Comparison of ENCODE assay signal across 18 cellular contexts in the genomic region with DNA sequence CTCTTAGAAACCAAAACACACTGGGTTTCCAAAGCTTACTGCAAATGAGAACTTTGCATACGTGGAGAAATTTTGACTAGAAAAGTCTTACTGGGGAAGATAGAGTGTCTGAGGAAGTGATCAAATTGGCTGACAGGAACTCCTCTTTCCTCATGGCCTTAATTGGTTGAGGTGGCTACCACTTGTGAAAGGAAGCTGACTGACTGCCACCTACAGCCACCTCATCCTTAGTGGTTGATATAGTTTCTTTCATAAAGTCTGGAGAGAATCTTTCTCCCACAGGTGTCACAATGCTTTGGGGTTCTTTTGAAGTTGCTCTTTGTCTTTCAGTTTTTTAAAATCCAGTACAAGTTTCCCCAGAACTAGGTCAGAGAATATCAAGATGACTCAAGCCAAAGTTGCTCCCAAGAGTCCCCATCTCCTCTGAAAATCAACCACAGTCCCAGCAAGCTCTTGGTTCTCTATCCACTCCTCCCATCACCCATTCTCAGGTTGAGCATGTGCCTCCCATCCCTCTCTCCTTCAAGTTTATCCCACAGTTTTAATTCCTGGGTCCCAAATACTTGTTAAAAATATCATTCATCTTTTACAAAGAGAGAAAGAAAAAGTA. TPM values are rescaled to one million over a fixed set of nuclear protein-coding genes. Genes with fewer than 3 reads are reported as not detected.
A peak's percentile ranks its signal among the peaks of the same experiment; 100 is the strongest.
DNase-seq lines count a peak whose midpoint lies in the region; ATAC-seq and TF ChIP-seq lines count a peak whose summit lies in the region.
"Had no signal": no experiment of that assay in that cellular context is flagged by ENCODE, and none has a peak within 500 bp of the region (broad histone marks: within the 10 kb centered on the region; RNA-seq: fewer than 3 reads in every experiment).

No MANE protein-coding gene starts in this region.

- no peak for TF ChIP-seq POLR2A in NB4 (IDR thresholded peaks at IDR 0.05; ENCODE audit: extremely low read depth, insufficient read length)

- H3K4me2 ChIP-seq in GM23248 (ENCODE audit: unreplicated experiment): peak overlapping the region; percentile 27
- H3K4me2 ChIP-seq: GM23338 had no signal

- H3K27me3 Mint-ChIP-seq in natural killer cell (ENCODE audit: low read depth in 2 of 2): peaks cover 12 to 15% of the 10 kb centered on the region in 2 donors

- no peaks in the 10 kb centered on the region for H3K9me3 ChIP-seq in GM23248 (ENCODE audit: low read depth)
- H3K9me3 ChIP-seq in aorta (ENCODE audit: control insufficient read depth, low read length): no peaks in the 10 kb centered on the region
- H3K9me3 ChIP-seq: heart left ventricle, upper lobe of right lung had no signal

- peaks cover 32% of the 10 kb centered on the region for H3F3A ChIP-seq in GM23248 (ENCODE audit: insufficient read depth)

- no peak overlapping the region for H3K27ac Mint-ChIP-seq in natural killer cell
- H3K27ac Mint-ChIP-seq: activated naive CD4-positive, alpha-beta T cell treated with anti-CD3 and anti-CD28 coated beads, Interleukin-2, amount 50 U/mL, for 24 hours; GM23338 had no signal

- peaks cover 6% of the 10 kb centered on the region; the same call in 1 of the 2 replicates for H3K9me2 ChIP-seq in GM23248 (ENCODE audit: insufficient read depth)

- no peaks in the 10 kb centered on the region for H4K20me1 ChIP-seq in GM23248 (ENCODE audit: insufficient read depth)

- H3K4me3 ChIP-seq in GM23248 (no peak overlapping the region), NB4 (ENCODE audit: low read depth, low read length) (no peak overlapping the region), aorta (ENCODE audit: low read length in 2 of 2) (no peak overlapping the region)
- H3K4me3 ChIP-seq: GM23338, heart left ventricle, upper lobe of right lung had no signal

- H3K4me1 Mint-ChIP-seq in natural killer cell: peaks cover 11% of the 10 kb centered on the region in 2 donors
- H3K4me1 Mint-ChIP-seq: GM23338 had no signal

- ATAC-seq in natural killer cell (peak; percentile 24 to 95 (median 55)), aorta (ENCODE audit: low FRiP score) (no peak)
- ATAC-seq: GM23338, heart left ventricle, Panc1, upper lobe of right lung had no signal

- TF ChIP-seq CTCF in NB4 (IDR thresholded peaks at IDR 0.05; ENCODE audit: low read depth, low read length): no peak
- no peak for TF ChIP-seq CTCF in natural killer cell (IDR thresholded peaks at IDR 0.05)

- WGBS in GM23248 (ENCODE audit: low coverage in 1 of 2, low lambda C conversion rate in 2 of 2, missing lambda C conversion rate in 2 of 2), 2 experiments: 92 to 96% methylated on average over 1 of the region's 1 CpG
- 34 to 37% methylated on average over 1 of the region's 1 CpG for WGBS in aorta, 2 donors

- in situ Hi-C loops in GM23248 (cut with MboI): no loop called here

- H3K4me1 ChIP-seq in GM23248 (ENCODE audit: insufficient read depth): peaks cover 45% of the 10 kb centered on the region
- H3K4me1 ChIP-seq in aorta (ENCODE audit: control insufficient read depth in 1 of 2, insufficient read depth in 2 of 2, low read length in 2 of 2): no peaks in the 10 kb centered on the region
- H3K4me1 ChIP-seq: upper lobe of right lung had no signal

- H3K9ac ChIP-seq in GM23248: no peak overlapping the region
- H3K9ac ChIP-seq: parathyroid adenoma had no signal

- intact Hi-C loops in natural killer cell (cut with micrococcal nuclease): loop anchor here (10.0 kb wide), 1 partner anchor 134 kb away; the partner anchor contains the start of gene VCAM1
- intact Hi-C loops in aorta (cut with DNase I): loop anchor here in 1 of 2 donors (10.0 kb wide), 1 partner anchor 76 kb away; no protein-coding TSS in a partner anchor

- peak; percentile 4 for DNase-seq in activated T-cell treated with anti-CD3 and anti-CD28 coated beads for 48 hours (ENCODE audit: low read depth)
- no peak for DNase-seq in activated T-cell treated with anti-CD3 and anti-CD28 coated beads for 4 hours
- peak; percentile 28 for DNase-seq in GM23248
- peak; percentile 26 for DNase-seq in NB4 (ENCODE audit: low read depth)
- no peak for DNase-seq in natural killer cell
- no peak for DNase-seq in ureter (ENCODE audit: low spot score)
- DNase-seq in aorta: no peak
- no peak for DNase-seq in NCI-H1694 (lab: John Stamatoyannopoulos, UW)
- DNase-seq: caudate nucleus, heart left ventricle, NCI-H1105 treated with DMSO at 0.1 percent for 48 hours, NCI-H446, upper lobe of right lung had no signal

- H3K79me2 ChIP-seq in GM23248 (ENCODE audit: insufficient read depth): no peaks in the 10 kb centered on the region
- H3K79me2 ChIP-seq: parathyroid adenoma had no signal

- no peaks in the 10 kb centered on the region for H3K9me3 Mint-ChIP-seq in natural killer cell
- H3K9me3 Mint-ChIP-seq: activated naive CD4-positive, alpha-beta T cell treated with anti-CD3 and anti-CD28 coated beads, Interleukin-2, amount 50 U/mL, for 24 hours; GM23338 had no signal

- H3K27ac ChIP-seq in GM23248: no peak overlapping the region
- no peak overlapping the region for H3K27ac ChIP-seq in aorta (ENCODE audit: low read depth in 1 of 2, low read length in 2 of 2)
- H3K27ac ChIP-seq: epithelial cell of prostate, heart left ventricle, parathyroid adenoma, upper lobe of right lung had no signal

- H3K36me3 Mint-ChIP-seq in natural killer cell: no peaks in the 10 kb centered on the region

- H3K36me3 ChIP-seq in GM23248 (ENCODE audit: low read depth) (no peaks in the 10 kb centered on the region), aorta (ENCODE audit: control insufficient read depth in 1 of 2, insufficient read depth in 2 of 2, low read length in 1 of 2) (no peaks in the 10 kb centered on the region)
- H3K36me3 ChIP-seq: heart left ventricle, upper lobe of right lung had no signal

- no peak overlapping the region for H3K4me3 Mint-ChIP-seq in natural killer cell
- H3K4me3 Mint-ChIP-seq: activated naive CD4-positive, alpha-beta T cell treated with anti-CD3 and anti-CD28 coated beads, Interleukin-2, amount 50 U/mL, for 24 hours; GM23338 had no signal

- no peak overlapping the region for H2AFZ ChIP-seq in GM23248
- H2AFZ ChIP-seq: GM23338, parathyroid adenoma had no signal

- H3K27me3 ChIP-seq in GM23248 (replicated peaks; ENCODE audit: insufficient read depth) (no peaks in the 10 kb centered on the region), aorta (ENCODE audit: control insufficient read depth in 1 of 2, insufficient read depth in 2 of 2, low read length in 1 of 2) (no peaks in the 10 kb centered on the region)
- H3K27me3 ChIP-seq: heart left ventricle, upper lobe of right lung had no signal

RNA-seq across cellular contexts. Expression of gene GPR88, which starts 43.3 kb away (rescaled TPM):
- total RNA-seq in GM23248 (2014; rRNA removed; shearing (Covaris generic)): 0.13 and 0.22 TPM in 2 replicates
- polyA plus RNA-seq in GM23248 (2016; fragmentation: Nextera tagmentation; extraction: Ambion mirVana) (not detected in 2 replicates), aorta (under 1 TPM in 1 of 2 donors, not detected in 1; 0.56 TPM)
- total RNA-seq in natural killer cell (under 1 TPM in 1 of 3 donors, not detected in 2; 0.16 TPM), ureter (0.42 TPM), aorta (1 to 10 TPM in 1 of 2 donors, under 1 TPM in 1; 0.49 to 1.0 TPM)
- total RNA-seq: upper lobe of right lung had no signal
- polyA plus RNA-seq: GM23338 had no signal

Comparison
In these comparisons a context has a peak if more than half of its experiments do, and no peak if none do; other contexts are left out.
1. DNase-seq: peak in activated T-cell treated with anti-CD3 and anti-CD28 coated beads for 48 hours (single experiment), GM23248 (single experiment) and NB4 (single experiment); none in activated T-cell treated with anti-CD3 and anti-CD28 coated beads for 4 hours (single experiment), natural killer cell (single experiment), ureter (single experiment), aorta (0 of 2) and NCI-H1694 (single experiment).